Comparison of ENCODE assay signal across 17 cellular contexts in the genomic region with DNA sequence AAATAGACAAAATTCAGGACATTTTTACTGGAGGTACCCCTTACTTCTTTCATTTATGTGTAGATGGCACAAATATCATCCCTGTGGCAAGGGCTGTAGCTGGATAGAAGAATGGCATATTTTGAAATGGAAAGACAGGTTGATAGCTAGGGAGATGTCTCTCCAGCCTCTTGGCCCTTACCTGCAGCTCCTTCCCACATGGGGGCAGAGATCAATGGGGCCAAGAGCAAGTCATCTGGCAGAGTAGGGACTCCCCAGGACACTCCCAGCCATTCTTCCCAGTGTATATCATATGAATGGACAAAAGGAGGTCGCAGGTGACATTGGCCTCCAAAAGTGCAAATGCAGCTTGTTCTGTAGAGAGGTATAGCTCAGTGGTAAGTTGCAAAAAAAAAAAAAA.
A peak's percentile ranks its signal among the peaks of the same experiment; 100 is the strongest.
DNase-seq lines count a peak whose midpoint lies in the region; ATAC-seq and TF ChIP-seq lines count a peak whose summit lies in the region.
"Had no signal": no experiment of that assay in that cellular context is flagged by ENCODE, and none has a peak within 500 bp of the region (broad histone marks: within the 10 kb centered on the region; RNA-seq: fewer than 3 reads in every experiment).

No MANE protein-coding gene starts in this region.

- peaks cover 14% of the 10 kb centered on the region for H3K4me1 ChIP-seq in GM23338 (ENCODE audit: insufficient read depth)
- no peaks in the 10 kb centered on the region for H3K4me1 ChIP-seq in hepatocyte (ENCODE audit: insufficient read depth)
- H3K4me1 ChIP-seq in prostate gland (replicated peaks), result no peaks in the 10 kb centered on the region
- H3K4me1 ChIP-seq: HAP-1, SJCRH30 had no signal

- H3K79me2 ChIP-seq in GM23338 (replicated peaks; ENCODE audit: insufficient read depth), result no peaks in the 10 kb centered on the region
- no peaks in the 10 kb centered on the region for H3K79me2 ChIP-seq in hepatocyte

- TF ChIP-seq POLR2A in prostate gland (IDR thresholded peaks at IDR 0.05), result no peak

- no peaks in the 10 kb centered on the region for H3F3A ChIP-seq in GM23338 (replicated peaks; ENCODE audit: low read depth)

- H3K9me2 ChIP-seq in GM23338 (ENCODE audit: insufficient read depth) (no peaks in the 10 kb centered on the region), hepatocyte (replicated peaks; ENCODE audit: insufficient read depth) (no peaks in the 10 kb centered on the region)

- H3K27me3 Mint-ChIP-seq in GM23338 (ENCODE audit: insufficient read depth, low read depth, poor library complexity), result peaks cover 2% of the 10 kb centered on the region
- peaks cover 20% of the 10 kb centered on the region for H3K27me3 Mint-ChIP-seq in CD4-positive, alpha-beta T cell

- no peak overlapping the region for H3K27ac Mint-ChIP-seq in GM23338
- H3K27ac Mint-ChIP-seq in CD4-positive, alpha-beta T cell, result no peak overlapping the region

- H3K4me2 ChIP-seq in GM23338, result peak overlapping the region; percentile 18
- H3K4me2 ChIP-seq in hepatocyte, result no peak overlapping the region
- H3K4me2 ChIP-seq: KMS-11 had no signal

- H3K9me3 ChIP-seq in hepatocyte (ENCODE audit: low read depth), result no peaks in the 10 kb centered on the region
- H3K9me3 ChIP-seq in CD4-positive, alpha-beta T cell (ENCODE audit: control insufficient read depth, low read length), result no peaks in the 10 kb centered on the region
- no peaks in the 10 kb centered on the region for H3K9me3 ChIP-seq in prostate gland
- H3K9me3 ChIP-seq: HAP-1, SJCRH30 had no signal

- H3K36me3 Mint-ChIP-seq in GM23338 (ENCODE audit: low read depth), result no peaks in the 10 kb centered on the region
- H3K36me3 Mint-ChIP-seq in CD4-positive, alpha-beta T cell (ENCODE audit: low read depth), result no peaks in the 10 kb centered on the region

- CTCF ChIA-PET in CD4-positive, alpha-beta T cell (lab: Charles Lee), result interaction anchor here (0.6 kb wide), 1 partner anchor 75 kb away, joined by 5 read pairs; no protein-coding TSS in a partner anchor

- H3K4me3 ChIP-seq in GM23338, result no peak overlapping the region
- H3K4me3 ChIP-seq in hepatocyte, result no peak overlapping the region
- H3K4me3 ChIP-seq in prostate gland, result no peak overlapping the region
- H3K4me3 ChIP-seq: HAP-1, SJCRH30 had no signal

- peak; percentile 61; the same call in 2 of the 3 replicates for ATAC-seq in GM23338
- ATAC-seq in CD4-positive, alpha-beta T cell (ENCODE audit: poor library complexity), result no peak
- ATAC-seq in HG03045 (IDR thresholded peaks at IDR 0.05; ENCODE audit: unreplicated experiment), result no peak
- ATAC-seq in HG02623 (IDR thresholded peaks at IDR 0.05; ENCODE audit: unreplicated experiment), result no peak

- intact Hi-C loops in CD4-positive, alpha-beta T cell (cut with DNase I, micrococcal nuclease), result no loop called here
- intact Hi-C loops in prostate gland (cut with DNase I), result no loop called here

- DNase-seq in GM23338 (ENCODE audit: low spot score) (no peak), hepatocyte (ENCODE audit: low spot score) (no peak), prostate gland (ENCODE audit: low spot score) (no peak)
- no peak for DNase-seq in CD4-positive, alpha-beta T cell
- DNase-seq: DMS79 treated with DMSO at 0.1 percent for 48 hours, NCI-H1105, NCI-H146, NCI-H2029, NCI-H2227 treated with DMSO at 0.1 percent for 48 hours, NCI-H510A, NCI-H748 treated with DMSO at 0.1 percent for 48 hours, SJCRH30 had no signal

- H3K4me1 Mint-ChIP-seq in GM23338, result peaks cover 28% of the 10 kb centered on the region
- no peaks in the 10 kb centered on the region for H3K4me1 Mint-ChIP-seq in CD4-positive, alpha-beta T cell (ENCODE audit: low read depth)

- peak in 1 of 2 experiments; percentile 17; a peak in 1 of 4 replicates for TF ChIP-seq CTCF in GM23338 (conservative IDR thresholded peaks at IDR 0.05; ENCODE audit: low read depth in 2 of 2)
- TF ChIP-seq CTCF in VCaP (conservative IDR thresholded peaks at IDR 0.05), result no peak
- no peak for TF ChIP-seq CTCF in hepatocyte (IDR thresholded peaks at IDR 0.05; ENCODE audit: poor library complexity)
- no peak for TF ChIP-seq CTCF in CD4-positive, alpha-beta T cell (IDR thresholded peaks at IDR 0.05)
- no peak for TF ChIP-seq CTCF in prostate gland (IDR thresholded peaks at IDR 0.05)

- H3K9me3 Mint-ChIP-seq in GM23338, result no peaks in the 10 kb centered on the region; the same call in 2 of the 3 replicates
- no peaks in the 10 kb centered on the region for H3K9me3 Mint-ChIP-seq in CD4-positive, alpha-beta T cell

- POLR2A ChIA-PET in CD4-positive, alpha-beta T cell (lab: Charles Lee), result no interaction called here

- H3K27ac ChIP-seq in GM23338 (ENCODE audit: low read depth) (no peak overlapping the region), VCaP (peak overlapping the region; percentile 82), hepatocyte (peak overlapping the region; percentile 11), prostate gland (no peak overlapping the region)
- no peak overlapping the region for H3K27ac ChIP-seq in CD4-positive, alpha-beta T cell (ENCODE audit: low read depth, low read length)
- H3K27ac ChIP-seq: KMS-11, SJCRH30 had no signal

- WGBS in hepatocyte (ENCODE audit: low lambda C conversion rate, missing lambda C conversion rate), result 100% methylated on average over 1 of the region's 1 CpG
- 89% methylated on average over 1 of the region's 1 CpG for WGBS in prostate gland

- no peaks in the 10 kb centered on the region for H3K36me3 ChIP-seq in GM23338 (ENCODE audit: insufficient read depth)
- no peaks in the 10 kb centered on the region for H3K36me3 ChIP-seq in hepatocyte (replicated peaks; ENCODE audit: insufficient read depth, low read depth)
- H3K36me3 ChIP-seq in prostate gland, result no peaks in the 10 kb centered on the region
- H3K36me3 ChIP-seq: HAP-1, SJCRH30 had no signal

- H4K20me1 ChIP-seq in GM23338 (replicated peaks; ENCODE audit: insufficient read depth) (no peaks in the 10 kb centered on the region), hepatocyte (ENCODE audit: insufficient read depth, poor library complexity, severe bottlenecking) (no peaks in the 10 kb centered on the region)

- H3K27me3 ChIP-seq in GM23338 (ENCODE audit: insufficient read depth), result no peaks in the 10 kb centered on the region
- H3K27me3 ChIP-seq in hepatocyte, result peaks cover 2% of the 10 kb centered on the region
- H3K27me3 ChIP-seq in CD4-positive, alpha-beta T cell (ENCODE audit: control insufficient read depth, insufficient read depth, low read length), result peaks cover 13% of the 10 kb centered on the region
- no peaks in the 10 kb centered on the region for H3K27me3 ChIP-seq in prostate gland (replicated peaks; ENCODE audit: insufficient read depth)

- no peak overlapping the region for H3K4me3 Mint-ChIP-seq in GM23338
- H3K4me3 Mint-ChIP-seq in CD4-positive, alpha-beta T cell, result no peak overlapping the region

- H2AFZ ChIP-seq in GM23338 (no peak overlapping the region), hepatocyte (no peak overlapping the region)

TF ChIP-seq in GM23338, 12 proteins besides CTCF, POLR2A, EP300 and RAD21:
- TF ChIP-seq ZNF114 (CRISPR knock-in tag; IDR thresholded peaks at IDR 0.05) (no peak), POLR2AphosphoS5 (IDR thresholded peaks at IDR 0.05; ENCODE audit: low read depth) (no peak), NANOG (IDR thresholded peaks at IDR 0.05; ENCODE audit: borderline replicate concordance) (no peak), EZH2phosphoT487 (IDR thresholded peaks at IDR 0.05; ENCODE audit: unreplicated experiment) (no peak), ZNF331 (CRISPR knock-in tag; IDR thresholded peaks at IDR 0.05; ENCODE audit: low read depth) (no peak)

Comparison
In these comparisons a context has a peak if more than half of its experiments do, and no peak if none do; other contexts are left out.
1. H3K27ac ChIP-seq: peak in VCaP (single experiment) and hepatocyte (single experiment); none in GM23338 (single experiment), CD4-positive, alpha-beta T cell (single experiment) and prostate gland (0 of 2).